ENCODE assay signal across 1 cellular context in the genomic region with DNA sequence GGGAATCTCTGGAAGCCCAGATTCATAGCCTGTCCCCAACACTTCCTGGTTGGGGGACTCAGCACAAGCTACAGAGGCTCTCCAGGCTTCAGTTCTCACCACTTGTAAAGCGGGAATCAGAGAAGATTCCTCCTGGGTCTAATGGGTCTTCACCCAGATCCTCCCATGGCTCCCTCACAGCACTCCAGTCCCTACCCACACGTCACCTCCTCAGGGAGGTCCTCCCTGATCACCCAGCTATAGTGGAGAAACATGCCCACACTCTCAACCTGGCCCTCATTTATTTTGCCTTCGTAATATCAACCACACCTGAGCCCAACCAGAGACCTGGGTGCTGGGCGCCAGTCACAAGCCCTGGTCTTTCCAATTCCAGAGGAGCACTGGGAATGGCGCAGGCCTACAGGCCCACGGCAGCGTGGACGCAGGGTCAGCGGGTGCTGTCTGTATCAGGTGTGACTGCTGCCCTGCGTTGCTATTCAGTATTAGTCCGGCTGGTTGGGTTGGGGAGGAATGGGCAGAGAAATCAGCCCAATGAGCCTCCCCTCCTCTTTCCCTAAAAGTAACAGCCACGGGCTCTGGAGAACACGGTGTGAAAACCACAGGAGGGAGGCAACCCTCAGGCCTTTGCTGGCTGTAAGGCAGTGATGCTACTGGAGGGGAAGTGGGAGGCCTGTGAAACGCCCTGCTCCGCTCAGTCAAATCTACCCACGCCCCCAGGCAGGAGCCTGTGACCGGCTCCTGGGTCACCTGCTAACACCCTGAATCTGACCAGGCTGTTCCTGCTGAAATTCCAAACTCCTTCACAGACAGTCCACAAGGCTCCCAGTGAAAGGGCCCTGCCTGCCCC.
TF ChIP-seq lines count a peak whose summit lies in the region.

No MANE protein-coding gene starts in this region.

TF ChIP-seq in SK-N-SH treated with all-trans-retinoic acid at 6 μM for 48 hours, 23 proteins besides CTCF, POLR2A, EP300 and RAD21 (continued from another document):
- TF ChIP-seq, protein P1, sequence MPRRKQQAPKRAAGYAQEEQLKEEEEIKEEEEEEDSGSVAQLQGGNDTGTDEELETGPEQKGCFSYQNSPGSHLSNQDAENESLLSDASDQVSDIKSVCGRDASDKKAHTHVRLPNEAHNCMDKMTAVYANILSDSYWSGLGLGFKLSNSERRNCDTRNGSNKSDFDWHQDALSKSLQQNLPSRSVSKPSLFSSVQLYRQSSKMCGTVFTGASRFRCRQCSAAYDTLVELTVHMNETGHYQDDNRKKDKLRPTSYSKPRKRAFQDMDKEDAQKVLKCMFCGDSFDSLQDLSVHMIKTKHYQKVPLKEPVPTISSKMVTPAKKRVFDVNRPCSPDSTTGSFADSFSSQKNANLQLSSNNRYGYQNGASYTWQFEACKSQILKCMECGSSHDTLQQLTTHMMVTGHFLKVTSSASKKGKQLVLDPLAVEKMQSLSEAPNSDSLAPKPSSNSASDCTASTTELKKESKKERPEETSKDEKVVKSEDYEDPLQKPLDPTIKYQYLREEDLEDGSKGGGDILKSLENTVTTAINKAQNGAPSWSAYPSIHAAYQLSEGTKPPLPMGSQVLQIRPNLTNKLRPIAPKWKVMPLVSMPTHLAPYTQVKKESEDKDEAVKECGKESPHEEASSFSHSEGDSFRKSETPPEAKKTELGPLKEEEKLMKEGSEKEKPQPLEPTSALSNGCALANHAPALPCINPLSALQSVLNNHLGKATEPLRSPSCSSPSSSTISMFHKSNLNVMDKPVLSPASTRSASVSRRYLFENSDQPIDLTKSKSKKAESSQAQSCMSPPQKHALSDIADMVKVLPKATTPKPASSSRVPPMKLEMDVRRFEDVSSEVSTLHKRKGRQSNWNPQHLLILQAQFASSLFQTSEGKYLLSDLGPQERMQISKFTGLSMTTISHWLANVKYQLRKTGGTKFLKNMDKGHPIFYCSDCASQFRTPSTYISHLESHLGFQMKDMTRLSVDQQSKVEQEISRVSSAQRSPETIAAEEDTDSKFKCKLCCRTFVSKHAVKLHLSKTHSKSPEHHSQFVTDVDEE (CRISPR knock-in tag; IDR thresholded peaks at IDR 0.05) = no peak
- TF ChIP-seq ZNF70 (CRISPR knock-in tag; IDR thresholded peaks at IDR 0.05) = no peak
- no peak for TF ChIP-seq ZNF565 (CRISPR knock-in tag; conservative IDR thresholded peaks at IDR 0.05; ENCODE audit: low read depth)
- no peak for TF ChIP-seq ESRRG (CRISPR knock-in tag; IDR thresholded peaks at IDR 0.05)
- no peak for TF ChIP-seq BACH2 (CRISPR knock-in tag; IDR thresholded peaks at IDR 0.05; ENCODE audit: borderline replicate concordance)
- TF ChIP-seq CSDC2 (CRISPR knock-in tag; IDR thresholded peaks at IDR 0.05) = no peak
- TF ChIP-seq TOX (CRISPR knock-in tag; IDR thresholded peaks at IDR 0.05; ENCODE audit: borderline replicate concordance) = no peak
- no peak for TF ChIP-seq PPARA (CRISPR knock-in tag; IDR thresholded peaks at IDR 0.05; ENCODE audit: borderline replicate concordance)
- TF ChIP-seq ISL1 (CRISPR knock-in tag; IDR thresholded peaks at IDR 0.05) = no peak
- TF ChIP-seq, protein P2, sequence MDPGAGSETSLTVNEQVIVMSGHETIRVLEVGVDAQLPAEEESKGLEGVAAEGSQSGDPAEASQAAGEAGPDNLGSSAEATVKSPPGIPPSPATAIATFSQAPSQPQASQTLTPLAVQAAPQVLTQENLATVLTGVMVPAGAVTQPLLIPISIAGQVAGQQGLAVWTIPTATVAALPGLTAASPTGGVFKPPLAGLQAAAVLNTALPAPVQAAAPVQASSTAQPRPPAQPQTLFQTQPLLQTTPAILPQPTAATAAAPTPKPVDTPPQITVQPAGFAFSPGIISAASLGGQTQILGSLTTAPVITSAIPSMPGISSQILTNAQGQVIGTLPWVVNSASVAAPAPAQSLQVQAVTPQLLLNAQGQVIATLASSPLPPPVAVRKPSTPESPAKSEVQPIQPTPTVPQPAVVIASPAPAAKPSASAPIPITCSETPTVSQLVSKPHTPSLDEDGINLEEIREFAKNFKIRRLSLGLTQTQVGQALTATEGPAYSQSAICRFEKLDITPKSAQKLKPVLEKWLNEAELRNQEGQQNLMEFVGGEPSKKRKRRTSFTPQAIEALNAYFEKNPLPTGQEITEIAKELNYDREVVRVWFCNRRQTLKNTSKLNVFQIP (CRISPR knock-in tag; IDR thresholded peaks at IDR 0.05; ENCODE audit: borderline replicate concordance, low read depth) = no peak
- TF ChIP-seq ZC3H10 (CRISPR knock-in tag; IDR thresholded peaks at IDR 0.05) = no peak
